ENCODE assay signal across 12 cellular contexts in genomic region chr12:6468283-6468575, GRCh38. TPM values are rescaled to one million over a fixed set of nuclear protein-coding genes. Genes with fewer than 3 reads are reported as not detected.
DNase-seq lines count a peak whose midpoint lies in the region; ATAC-seq and TF ChIP-seq lines count a peak whose summit lies in the region.
"Had no signal": no experiment of that assay in that cellular context is flagged by ENCODE, and none has a peak within 500 bp of the region (broad histone marks: within the 10 kb centered on the region; RNA-seq: fewer than 3 reads in every experiment).

No MANE protein-coding gene starts in this region.

- H3K4me2 ChIP-seq in fibroblast of lung (ENCODE audit: extremely low read depth, insufficient read depth, low read length): peak overlapping the region; percentile 54

- peak overlapping the region; percentile 83 for H3K27ac Mint-ChIP-seq in activated T-cell treated with anti-CD3 and anti-CD28 coated beads, Interleukin-2, amount 50 U/mL, for 72 hours
- peak overlapping the region; percentile 80 for H3K27ac Mint-ChIP-seq in T-helper 17 cell
- H3K27ac Mint-ChIP-seq in stimulated activated naive B cell treated with anti-CD40 and anti-IgM and Interleukin-4, amounts not matched to agents 10 μg/mL and 1 μg/mL and 100 μg/mL, for 72 hours: no peak overlapping the region

- H3K27me3 ChIP-seq in fibroblast of lung (ENCODE audit: control insufficient read depth, insufficient read depth, low read length): no peaks in the 10 kb centered on the region
- H3K27me3 ChIP-seq: transverse colon had no signal

- H3K9me3 ChIP-seq in T-helper 17 cell (ENCODE audit: control insufficient read depth, low read length, poor library complexity, severe bottlenecking) (no peaks in the 10 kb centered on the region), fibroblast of lung (ENCODE audit: control insufficient read depth, insufficient read depth, low read depth, low read length) (no peaks in the 10 kb centered on the region)
- H3K9me3 ChIP-seq: transverse colon had no signal

- H2AFZ ChIP-seq in fibroblast of lung (ENCODE audit: low read length): no peak overlapping the region

- H4K20me1 ChIP-seq in fibroblast of lung (ENCODE audit: control insufficient read depth, extremely low read depth, insufficient read depth, low read length): no peaks in the 10 kb centered on the region

- no peaks in the 10 kb centered on the region for H3K27me3 Mint-ChIP-seq in activated T-cell treated with anti-CD3 and anti-CD28 coated beads, Interleukin-2, amount 50 U/mL, for 72 hours (ENCODE audit: low read depth)
- H3K27me3 Mint-ChIP-seq in T-helper 17 cell: no peaks in the 10 kb centered on the region
- H3K27me3 Mint-ChIP-seq in stimulated activated naive B cell treated with anti-CD40 and anti-IgM and Interleukin-4, amounts not matched to agents 10 μg/mL and 1 μg/mL and 100 μg/mL, for 72 hours: no peaks in the 10 kb centered on the region

- peak overlapping the region; percentile 88 to 98 for H3K4me3 Mint-ChIP-seq in activated T-cell treated with anti-CD3 and anti-CD28 coated beads, Interleukin-2, amount 50 U/mL, for 72 hours
- peak overlapping the region; percentile 91 for H3K4me3 Mint-ChIP-seq in T-helper 17 cell
- H3K4me3 Mint-ChIP-seq in stimulated activated naive B cell treated with anti-CD40 and anti-IgM and Interleukin-4, amounts not matched to agents 10 μg/mL and 1 μg/mL and 100 μg/mL, for 72 hours: peak overlapping the region; percentile 47 to 55

- H3K36me3 Mint-ChIP-seq in activated T-cell treated with anti-CD3 and anti-CD28 coated beads, Interleukin-2, amount 50 U/mL, for 72 hours (ENCODE audit: insufficient read depth in 2 of 2): peaks cover 20 to 41% of the 10 kb centered on the region in 2 donors
- peaks cover 5% of the 10 kb centered on the region for H3K36me3 Mint-ChIP-seq in T-helper 17 cell (ENCODE audit: low read depth)
- H3K36me3 Mint-ChIP-seq in stimulated activated naive B cell treated with anti-CD40 and anti-IgM and Interleukin-4, amounts not matched to agents 10 μg/mL and 1 μg/mL and 100 μg/mL, for 72 hours: peaks cover 41 to 50% of the 10 kb centered on the region in 2 donors

- no peak overlapping the region for H3K9ac ChIP-seq in fibroblast of lung (ENCODE audit: insufficient read depth, low read length)

- H3K9me3 Mint-ChIP-seq in activated T-cell treated with anti-CD3 and anti-CD28 coated beads, Interleukin-2, amount 50 U/mL, for 72 hours: no peaks in the 10 kb centered on the region
- H3K9me3 Mint-ChIP-seq in stimulated activated naive B cell treated with anti-CD40 and anti-IgM and Interleukin-4, amounts not matched to agents 10 μg/mL and 1 μg/mL and 100 μg/mL, for 72 hours: peaks cover 0 to 4% of the 10 kb centered on the region in 2 donors

- no peak overlapping the region for H3K27ac ChIP-seq in fibroblast of lung (ENCODE audit: insufficient read depth, low read length)
- H3K27ac ChIP-seq in caudate nucleus (ENCODE audit: low read depth, low read length): no peak overlapping the region

- no peak for ATAC-seq in activated T-cell treated with anti-CD3 and anti-CD28 coated beads, Interleukin-2, amount 50 U/mL, for 72 hours (replicated peaks in 1 of 2)
- no peak for ATAC-seq in T-helper 17 cell
- ATAC-seq in stimulated activated naive B cell treated with anti-CD40 and anti-IgM and Interleukin-4, amounts not matched to agents 10 μg/mL and 1 μg/mL and 100 μg/mL, for 72 hours (replicated peaks): no peak

- H3K4me3 ChIP-seq in fibroblast of lung (replicated peaks in 1 of 4; ENCODE audit: control extremely low read depth in 1 of 4, insufficient read depth in 1 of 4, low read depth in 3 of 4, low read length in 4 of 4): peak overlapping the region in 1 of 4 experiments; percentile 80

- H3K4me1 Mint-ChIP-seq in activated T-cell treated with anti-CD3 and anti-CD28 coated beads, Interleukin-2, amount 50 U/mL, for 72 hours (ENCODE audit: low read depth): peaks cover 82% of the 10 kb centered on the region
- H3K4me1 Mint-ChIP-seq in T-helper 17 cell: peaks cover 60% of the 10 kb centered on the region
- peaks cover 58 to 80% of the 10 kb centered on the region in 2 donors for H3K4me1 Mint-ChIP-seq in stimulated activated naive B cell treated with anti-CD40 and anti-IgM and Interleukin-4, amounts not matched to agents 10 μg/mL and 1 μg/mL and 100 μg/mL, for 72 hours

- H3K4me1 ChIP-seq in fibroblast of lung (ENCODE audit: control insufficient read depth, extremely low read depth, insufficient read depth, low read length): peaks cover 11% of the 10 kb centered on the region

- H3K79me2 ChIP-seq in fibroblast of lung (ENCODE audit: control insufficient read depth, insufficient read depth, low read length): peaks cover 17% of the 10 kb centered on the region

- peaks cover 11% of the 10 kb centered on the region for H3K36me3 ChIP-seq in fibroblast of lung (ENCODE audit: control insufficient read depth, insufficient read depth, low read length)

- no peak for TF ChIP-seq CTCF in fibroblast of lung (conservative IDR thresholded peaks at IDR 0.05 in 1 of 2, IDR thresholded peaks at IDR 0.05 in 1 of 2; ENCODE audit: low read depth in 1 of 2, low read length in 2 of 2)

- no peak for DNase-seq in activated T-cell treated with anti-CD3 and anti-CD28 coated beads, Interleukin-2, amount 50 U/mL, for 72 hours
- DNase-seq in activated T-cell treated with anti-CD3 and anti-CD28 coated beads, Interleukin-2, amount 50 U/mL, for 48 hours: no peak
- DNase-seq in T-helper 17 cell (no peak), fibroblast of lung (ENCODE audit: low read depth in 2 of 2) (peak; percentile 33 to 34), caudate nucleus (lab: John Stamatoyannopoulos, UW) (no peak), T-helper 9 cell (no peak)
- no peak for DNase-seq in stimulated activated naive B cell treated with anti-CD40 and anti-IgM and Interleukin-4, amounts not matched to agents 10 μg/mL and 1 μg/mL and 100 μg/mL, for 72 hours
- no peak for DNase-seq in stimulated activated naive CD4-positive, alpha-beta T cell (lab: John Stamatoyannopoulos, UW)
- DNase-seq: MV-4-11, NCI-H526 treated with DMSO at 0.1 percent for 48 hours, transverse colon had no signal

RNA-seq across cellular contexts. Expression of gene VAMP1, which starts 2.2 kb away (rescaled TPM):
- 10 to 100 TPM; 51.2 to 53.1 TPM for total RNA-seq in activated T-cell treated with anti-CD3 and anti-CD28 coated beads, Interleukin-2, amount 50 U/mL, for 72 hours
- total RNA-seq in T-helper 17 cell (10 to 100 TPM; 33.1 to 38.5 TPM), fibroblast of lung (13.9 and 20.3 TPM in 2 replicates)
- polyA plus RNA-seq in fibroblast of lung: 11.0 and 14.9 TPM in 2 replicates
- polyA plus RNA-seq in fibroblast of lung (2012): 7.5 and 9.4 TPM in 2 replicates
- polyA minus RNA-seq in fibroblast of lung (ENCODE audit: low replicate concordance): 7.9 and 13.8 TPM in 2 replicates

RNA-seq across cellular contexts. Expression of gene TAPBPL, which starts 16.4 kb away (rescaled TPM):
- total RNA-seq in activated T-cell treated with anti-CD3 and anti-CD28 coated beads, Interleukin-2, amount 50 U/mL, for 72 hours: 10 to 100 TPM; 26.0 to 29.6 TPM
- total RNA-seq in T-helper 17 cell (10 to 100 TPM; 19.6 to 23.1 TPM), fibroblast of lung (6.2 and 17.3 TPM in 2 replicates)
- 13.7 and 14.0 TPM in 2 replicates for polyA plus RNA-seq in fibroblast of lung
- polyA plus RNA-seq in fibroblast of lung (2012): 15.2 and 21.1 TPM in 2 replicates
- polyA minus RNA-seq in fibroblast of lung (ENCODE audit: low replicate concordance): 21.0 and 26.0 TPM in 2 replicates

RNA-seq across cellular contexts. Expression of gene CD27, which starts 23.5 kb away (rescaled TPM):
- 10 to 100 TPM; 53.1 to 90.5 TPM for total RNA-seq in activated T-cell treated with anti-CD3 and anti-CD28 coated beads, Interleukin-2, amount 50 U/mL, for 72 hours
- total RNA-seq in T-helper 17 cell (10 to 100 TPM; 66.7 to 76.1 TPM), fibroblast of lung (0.17 TPM in 1 of 2 replicates, not detected in the other)
- 0.06 and 0.07 TPM in 2 replicates for polyA plus RNA-seq in fibroblast of lung
- polyA plus RNA-seq in fibroblast of lung (2012): 0.28 and 0.48 TPM in 2 replicates
- not detected in 2 replicates for polyA minus RNA-seq in fibroblast of lung (ENCODE audit: low replicate concordance)
- total RNA-seq: SK-MEL-5 had no signal

RNA-seq across cellular contexts. Expression of gene MRPL51, which starts 24.8 kb away (rescaled TPM):
- total RNA-seq in activated T-cell treated with anti-CD3 and anti-CD28 coated beads, Interleukin-2, amount 50 U/mL, for 72 hours: 100 to 1,000 TPM; 170 to 179 TPM
- total RNA-seq in T-helper 17 cell (10 to 100 TPM; 36.6 to 42.2 TPM), fibroblast of lung (118 and 142 TPM in 2 replicates)
- polyA plus RNA-seq in fibroblast of lung: 120 and 166 TPM in 2 replicates
- polyA plus RNA-seq in fibroblast of lung (2012): 242 and 298 TPM in 2 replicates
- 10.5 and 16.3 TPM in 2 replicates for polyA minus RNA-seq in fibroblast of lung (ENCODE audit: low replicate concordance)

RNA-seq across cellular contexts. Expression of gene NCAPD2, which starts 25.7 kb away (rescaled TPM):
- total RNA-seq in activated T-cell treated with anti-CD3 and anti-CD28 coated beads, Interleukin-2, amount 50 U/mL, for 72 hours: 100 to 1,000 TPM; 156 to 168 TPM
- total RNA-seq in T-helper 17 cell (10 to 100 TPM; 16.9 to 24.3 TPM), fibroblast of lung (18.7 and 42.3 TPM in 2 replicates)
- 17.2 and 50.9 TPM in 2 replicates for polyA plus RNA-seq in fibroblast of lung
- polyA plus RNA-seq in fibroblast of lung (2012): 16.7 and 45.5 TPM in 2 replicates
- polyA minus RNA-seq in fibroblast of lung (ENCODE audit: low replicate concordance): 32.1 and 176 TPM in 2 replicates

Comparison
In these comparisons a context has a peak if more than half of its experiments do, and no peak if none do; other contexts are left out.
1. DNase-seq: peak in fibroblast of lung (2 of 2); none in activated T-cell treated with anti-CD3 and anti-CD28 coated beads, Interleukin-2, amount 50 U/mL, for 72 hours (0 of 2), activated T-cell treated with anti-CD3 and anti-CD28 coated beads, Interleukin-2, amount 50 U/mL, for 48 hours (0 of 2), T-helper 17 cell (0 of 3), stimulated activated naive B cell treated with anti-CD40 and anti-IgM and Interleukin-4, amounts not matched to agents 10 μg/mL and 1 μg/mL and 100 μg/mL, for 72 hours (single experiment), caudate nucleus (0 of 61), T-helper 9 cell (single experiment) and stimulated activated naive CD4-positive, alpha-beta T cell (0 of 6).
2. RNA of gene CD27, which starts 23.5 kb away (total RNA-seq): 53.1 to 90.5 TPM in activated T-cell treated with anti-CD3 and anti-CD28 coated beads, Interleukin-2, amount 50 U/mL, for 72 hours and 66.7 to 76.1 TPM in T-helper 17 cell; 0.17 TPM in fibroblast of lung; every median in the first group is over 10 times any median in the second.
3. Peak in every context shown above with its lines, with median percentiles within 50 percentile points of each other: H3K4me3 Mint-ChIP-seq.